7 cellular contexts compared by ENCODE assay signal in genomic region chr10:51073461-51074237, GRCh38. TPM values are rescaled to one million over a fixed set of nuclear protein-coding genes. Genes with fewer than 3 reads are reported as not detected.
A peak's percentile ranks its signal among the peaks of the same experiment; 100 is the strongest.
DNase-seq lines count a peak whose midpoint lies in the region; ATAC-seq and TF ChIP-seq lines count a peak whose summit lies in the region.

No MANE protein-coding gene starts in this region.

- H3K79me2 ChIP-seq in Karpas-422 (ENCODE audit: low read length) = no peaks in the 10 kb centered on the region

- H3K27ac ChIP-seq in SK-N-MC (no peak overlapping the region), Karpas-422 (ENCODE audit: low read length) (no peak overlapping the region)

- no peaks in the 10 kb centered on the region for H3K9me2 ChIP-seq in Karpas-422 (replicated peaks; ENCODE audit: insufficient read depth, low read length)

- no peak for DNase-seq in SK-N-MC (ENCODE audit: low read depth, low spot score)
- DNase-seq in fibroblast of pulmonary artery (ENCODE audit: low read depth) = peak; percentile 15
- no peak for DNase-seq in naive B cell
- DNase-seq in NCI-H2107 (lab: John Stamatoyannopoulos, UW) = no peak
- no peak for DNase-seq in Karpas-422

- H3K4me1 ChIP-seq in Karpas-422 (ENCODE audit: low read length) = no peaks in the 10 kb centered on the region

- H3K4me3 ChIP-seq in SK-N-MC (0 out of 2 replicates have a peak overlapping the region, but pooled peaks have one; percentile 33), fibroblast of pulmonary artery (replicated peaks; ENCODE audit: low read depth, low read length) (peak overlapping the region; percentile 73), Karpas-422 (ENCODE audit: low read length) (no peak overlapping the region)

- no peak overlapping the region for H3K9ac ChIP-seq in SK-N-MC (ENCODE audit: insufficient read length)
- H3K9ac ChIP-seq in Karpas-422 (ENCODE audit: low read length) = no peak overlapping the region

- H2AFZ ChIP-seq in Karpas-422 (ENCODE audit: low read length) = no peak overlapping the region

- no peaks in the 10 kb centered on the region for H3K27me3 ChIP-seq in Karpas-422 (ENCODE audit: low read length)

- H3K27me3 Mint-ChIP-seq in naive B cell = peaks cover 36 to 53% (median 44%) of the 10 kb centered on the region in 3 donors

- no peaks in the 10 kb centered on the region for H3K36me3 Mint-ChIP-seq in naive B cell

- no peaks in the 10 kb centered on the region for H3K36me3 ChIP-seq in SK-N-MC (ENCODE audit: insufficient read depth, low read length)
- no peaks in the 10 kb centered on the region for H3K36me3 ChIP-seq in Karpas-422 (ENCODE audit: insufficient read depth, low read length)

- no peak overlapping the region for H3K27ac Mint-ChIP-seq in naive B cell

- H3K9me3 Mint-ChIP-seq in naive B cell = no peaks in the 10 kb centered on the region

- no peak for TF ChIP-seq CTCF in fibroblast of pulmonary artery (IDR thresholded peaks at IDR 0.05; ENCODE audit: low read length, missing control alignments)

- H3K4me2 ChIP-seq in Karpas-422 (ENCODE audit: low read depth, low read length, poor library complexity, severe bottlenecking) = no peak overlapping the region

- H3K4me3 Mint-ChIP-seq in naive B cell = peak overlapping the region in 7 of 8 donors; percentile 2 to 92 (median 83)

- H3K9me3 ChIP-seq in SK-N-MC (ENCODE audit: low read depth, low read length) (no peaks in the 10 kb centered on the region), Karpas-422 (ENCODE audit: low read length) (no peaks in the 10 kb centered on the region)

- peaks cover 14 to 22% (median 16%) of the 10 kb centered on the region in 3 donors for H3K4me1 Mint-ChIP-seq in naive B cell

- peak; percentile 25 for ATAC-seq in GM18909 (IDR thresholded peaks at IDR 0.05; ENCODE audit: poor library complexity, unreplicated experiment)
- no peak for ATAC-seq in naive B cell (ENCODE audit: low read depth in 2 of 2)
- ATAC-seq in GM18868 (IDR thresholded peaks at IDR 0.05; ENCODE audit: unreplicated experiment) = no peak

- no peaks in the 10 kb centered on the region for H4K20me1 ChIP-seq in Karpas-422 (ENCODE audit: insufficient read depth, low read depth, low read length)

RNA-seq across cellular contexts. Expression of gene PRKG1, which starts 0.6 kb away (rescaled TPM):
- polyA plus RNA-seq in naive B cell (ENCODE audit: low read depth in 6 of 6) = under 1 TPM in 1 of 6 donors, not detected in 5; 0.21 TPM
- total RNA-seq in Karpas-422 (2014; rRNA removed; shearing (Covaris generic); ENCODE audit: low replicate concordance) = not detected in 2 replicates
